In genomic region chr4:160406426-160406825, GRCh38 we compare ENCODE assay signal across 15 cellular contexts.
A peak's percentile ranks its signal among the peaks of the same experiment; 100 is the strongest.
DNase-seq lines count a peak whose midpoint lies in the region; ATAC-seq and TF ChIP-seq lines count a peak whose summit lies in the region.
"Had no signal": no experiment of that assay in that cellular context is flagged by ENCODE, and none has a peak within 500 bp of the region (broad histone marks: within the 10 kb centered on the region; RNA-seq: fewer than 3 reads in every experiment).

No MANE protein-coding gene starts in this region.

- H3K36me3 ChIP-seq in GM23338 (ENCODE audit: insufficient read depth): no peaks in the 10 kb centered on the region
- H3K36me3 ChIP-seq: BLaER1 treated with 17β-estradiol and CSF1 and Interleukin-3, amounts not matched to agents 10 nM and 100 nM had no signal

- no peaks in the 10 kb centered on the region for H3K9me2 ChIP-seq in GM23338 (ENCODE audit: insufficient read depth)

- DNase-seq in GM23338 (ENCODE audit: low spot score) (peak; percentile 2), cerebellar cortex (ENCODE audit: low spot score) (peak; percentile 98), islet precursor cell (peak; percentile 56), pons (ENCODE audit: low spot score) (peak; percentile 20), NCI-H128 (lab: John Stamatoyannopoulos, UW; ENCODE audit: unreplicated experiment) (no peak)
- no peak for DNase-seq in stimulated activated naive CD8-positive, alpha-beta T cell treated with anti-CD3 and anti-CD28 coated beads, Interleukin-15, Interleukin-2, amounts not matched to agents 100 U/mL and 50 U/mL, for 24 hours
- DNase-seq: Calu3; CD8-positive, alpha-beta T cell; DMS79 treated with DMSO at 0.1 percent for 48 hours; GOT3; H7 had no signal

- H3K4me3 ChIP-seq in GM23338: no peak overlapping the region
- H3K4me3 ChIP-seq: BLaER1 treated with 17β-estradiol and CSF1 and Interleukin-3, amounts not matched to agents 10 nM and 100 nM; GM12878 had no signal

- no peak overlapping the region for H3K27ac ChIP-seq in GM23338 (ENCODE audit: low read depth)
- H3K27ac ChIP-seq: BLaER1 treated with 17β-estradiol and CSF1 and Interleukin-3, amounts not matched to agents 10 nM and 100 nM had no signal

- peaks cover 12% of the 10 kb centered on the region; the same call in 1 of the 2 replicates for H3K4me1 ChIP-seq in GM23338 (ENCODE audit: insufficient read depth)
- H3K4me1 ChIP-seq: BLaER1 treated with 17β-estradiol and CSF1 and Interleukin-3, amounts not matched to agents 10 nM and 100 nM had no signal

- no peaks in the 10 kb centered on the region for H3F3A ChIP-seq in GM23338 (replicated peaks; ENCODE audit: low read depth)

- no peak overlapping the region for H2AFZ ChIP-seq in GM23338

- H3K27ac Mint-ChIP-seq in GM23338: no peak overlapping the region
- H3K27ac Mint-ChIP-seq: B cell; CD8-positive, alpha-beta T cell had no signal

- no peak for TF ChIP-seq CTCF in GM23338 (conservative IDR thresholded peaks at IDR 0.05; ENCODE audit: low read depth in 2 of 2)

- H3K4me3 Mint-ChIP-seq in GM23338: no peak overlapping the region
- H3K4me3 Mint-ChIP-seq: B cell; CD8-positive, alpha-beta T cell had no signal

- no peaks in the 10 kb centered on the region for H3K27me3 ChIP-seq in GM23338 (ENCODE audit: insufficient read depth)
- H3K27me3 ChIP-seq: BLaER1 treated with 17β-estradiol and CSF1 and Interleukin-3, amounts not matched to agents 10 nM and 100 nM had no signal

- no peaks in the 10 kb centered on the region for H3K27me3 Mint-ChIP-seq in GM23338 (ENCODE audit: insufficient read depth, low read depth, poor library complexity)
- H3K27me3 Mint-ChIP-seq: B cell had no signal

- peaks cover 14% of the 10 kb centered on the region; the same call in 2 of the 3 replicates for H3K4me1 Mint-ChIP-seq in GM23338
- H3K4me1 Mint-ChIP-seq: B cell had no signal

- no peaks in the 10 kb centered on the region for H3K36me3 Mint-ChIP-seq in GM23338 (ENCODE audit: low read depth)
- H3K36me3 Mint-ChIP-seq: CD8-positive, alpha-beta T cell had no signal

- H3K4me2 ChIP-seq in GM23338: no peak overlapping the region
- H3K4me2 ChIP-seq: BLaER1 treated with 17β-estradiol and CSF1 and Interleukin-3, amounts not matched to agents 10 nM and 100 nM had no signal

- no peaks in the 10 kb centered on the region for H4K20me1 ChIP-seq in GM23338 (replicated peaks; ENCODE audit: insufficient read depth)
- H4K20me1 ChIP-seq: BLaER1 treated with 17β-estradiol and CSF1 and Interleukin-3, amounts not matched to agents 10 nM and 100 nM had no signal

- H3K9me3 Mint-ChIP-seq in GM23338: no peaks in the 10 kb centered on the region

- no peaks in the 10 kb centered on the region for H3K79me2 ChIP-seq in GM23338 (replicated peaks; ENCODE audit: insufficient read depth)

- ATAC-seq in GM23338 (no peak), GM21447 (IDR thresholded peaks at IDR 0.05; ENCODE audit: unreplicated experiment) (no peak)
- ATAC-seq in stimulated activated naive CD8-positive, alpha-beta T cell treated with anti-CD3 and anti-CD28 coated beads, Interleukin-15, Interleukin-2, amounts not matched to agents 100 U/mL and 50 U/mL, for 24 hours: no peak
- ATAC-seq: CD8-positive, alpha-beta T cell; GM12878 had no signal

TF ChIP-seq in GM23338, 12 proteins besides CTCF, POLR2A, EP300 and RAD21:
- TF ChIP-seq JUNB (IDR thresholded peaks at IDR 0.05; ENCODE audit: unreplicated experiment): no peak
- TF ChIP-seq ETS1 (IDR thresholded peaks at IDR 0.05): no peak

Comparison
In these comparisons a context has a peak if more than half of its experiments do, and no peak if none do; other contexts are left out.
1. DNase-seq: peak in GM23338 (single experiment), cerebellar cortex (single experiment), islet precursor cell (single experiment) and pons (single experiment); none in stimulated activated naive CD8-positive, alpha-beta T cell treated with anti-CD3 and anti-CD28 coated beads, Interleukin-15, Interleukin-2, amounts not matched to agents 100 U/mL and 50 U/mL, for 24 hours (single experiment) and NCI-H128 (single experiment).